Comparison of ENCODE assay signal across 10 cellular contexts in the genomic region with DNA sequence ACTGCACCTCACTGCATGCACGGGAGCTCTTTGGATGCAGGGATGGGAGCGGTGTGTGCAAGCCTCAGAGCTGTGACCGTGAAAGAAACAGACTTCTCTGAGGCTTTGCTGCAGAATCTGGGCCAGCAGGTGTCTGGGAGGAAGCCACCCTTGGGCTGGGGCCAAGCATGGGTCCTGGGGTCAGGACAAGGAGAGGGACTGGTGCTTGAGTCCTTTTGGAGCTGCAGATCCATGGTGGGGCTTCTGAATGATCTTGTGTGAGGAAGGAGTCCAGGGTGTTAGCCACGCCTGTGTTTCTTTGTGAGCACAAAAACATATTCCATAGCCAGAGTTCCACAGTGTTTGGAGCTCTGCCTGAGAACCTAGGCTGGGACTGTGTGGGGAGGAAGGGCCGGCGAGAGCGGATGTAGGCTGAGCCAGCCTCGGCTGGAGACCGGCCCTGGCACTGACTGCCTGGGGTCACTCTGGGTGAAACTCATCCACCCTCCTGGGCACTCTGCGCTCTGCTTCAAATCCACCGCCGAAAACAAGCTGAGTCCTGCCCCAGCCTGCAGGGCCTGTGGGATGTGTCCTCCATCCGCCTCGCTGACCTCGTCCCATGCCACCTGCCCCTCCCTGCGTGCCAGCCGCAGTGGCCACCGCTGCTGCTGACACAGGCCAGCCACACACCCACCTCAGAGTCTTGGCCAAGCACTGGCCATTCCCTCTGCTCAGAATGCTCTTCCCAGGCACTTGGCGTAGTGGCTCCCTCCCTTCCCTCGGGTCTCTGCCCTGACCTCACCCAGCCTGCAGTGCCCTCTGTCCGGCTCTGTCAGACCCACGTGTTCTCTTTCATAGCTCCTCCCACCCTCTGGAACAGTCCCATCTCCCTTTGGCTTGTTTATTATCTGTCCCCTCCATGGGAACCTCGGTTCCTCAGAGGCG. TPM values are rescaled to one million over a fixed set of nuclear protein-coding genes. Genes with fewer than 3 reads are reported as not detected.
DNase-seq lines count a peak whose midpoint lies in the region; ATAC-seq and TF ChIP-seq lines count a peak whose summit lies in the region.
"Had no signal": no experiment of that assay in that cellular context is flagged by ENCODE, and none has a peak within 500 bp of the region (broad histone marks: within the 10 kb centered on the region; RNA-seq: fewer than 3 reads in every experiment).

No MANE protein-coding gene starts in this region.

- H3K27ac ChIP-seq in body of pancreas (peak overlapping the region; percentile 79 to 89 (median 84)), rectal smooth muscle tissue (ENCODE audit: low read depth, low read length) (peak overlapping the region; percentile 86)

- WGBS in body of pancreas, 2 donors: 40 to 52% methylated on average over 15 to 24 of the region's 24 CpGs

- H3K4me3 ChIP-seq in body of pancreas: no peak overlapping the region
- H3K4me3 ChIP-seq in rectal smooth muscle tissue (ENCODE audit: low read length): peak overlapping the region; percentile 43
- H3K4me3 ChIP-seq: K562 had no signal

- no peak for TF ChIP-seq CTCF in body of pancreas (IDR thresholded peaks at IDR 0.05)

- peak; percentile 19 to 34 (median 28) for TF ChIP-seq POLR2A in body of pancreas (IDR thresholded peaks at IDR 0.05)

- H3K9me3 ChIP-seq in body of pancreas: no peaks in the 10 kb centered on the region

- H3K27me3 ChIP-seq in body of pancreas (no peaks in the 10 kb centered on the region), rectal smooth muscle tissue (ENCODE audit: control insufficient read depth, insufficient read depth, low read length) (no peaks in the 10 kb centered on the region)

- intact Hi-C loops in body of pancreas (cut with DNase I): no loop called here

- H3K4me1 ChIP-seq in body of pancreas (peaks cover 49% of the 10 kb centered on the region), rectal smooth muscle tissue (ENCODE audit: control insufficient read depth, insufficient read depth, low read length) (peaks cover 33% of the 10 kb centered on the region)

- H3K36me3 ChIP-seq in body of pancreas (replicated peaks in 1 of 2; ENCODE audit: insufficient read depth in 1 of 2, low read depth in 2 of 2) (no peaks in the 10 kb centered on the region), rectal smooth muscle tissue (ENCODE audit: control insufficient read depth, insufficient read depth, low read length) (no peaks in the 10 kb centered on the region)

- no peak overlapping the region for H3K9ac ChIP-seq in rectal smooth muscle tissue (ENCODE audit: low read length)

- ATAC-seq in body of pancreas: peak; percentile 82
- ATAC-seq: K562 had no signal

- DNase-seq in EL: peak; percentile 62
- peak; percentile 56 to 90 (median 72) for DNase-seq in body of pancreas
- peak; percentile 64 to 79 for DNase-seq in hippocampal formation (lab: John Stamatoyannopoulos, UW)
- no peak for DNase-seq in GM19238 (ENCODE audit: insufficient read length, low spot score)
- DNase-seq in NCI-H69 (lab: John Stamatoyannopoulos, UW): no peak
- no peak for DNase-seq in H4 (ENCODE audit: low spot score)
- no peak for DNase-seq in NCI-H1436 (lab: John Stamatoyannopoulos, UW)
- DNase-seq: activated T-cell treated with anti-CD3 and anti-CD28 coated beads, Interleukin-2, amount 50 U/mL, for 1 hour had no signal

RNA-seq across cellular contexts. Expression of gene ERGIC1, which starts 26.7 kb away (rescaled TPM):
- total RNA-seq in body of pancreas: 10 to 100 TPM; 46.5 to 93.1 TPM
- total RNA-seq in H4 (2014; rRNA removed; shearing (Covaris generic)): 72.3 and 86.2 TPM in 2 replicates

Comparison
In these comparisons a context has a peak if more than half of its experiments do, and no peak if none do; other contexts are left out.
1. DNase-seq: peak in EL (single experiment), body of pancreas (4 of 4) and hippocampal formation (2 of 2); none in GM19238 (single experiment), NCI-H69 (single experiment), H4 (single experiment) and NCI-H1436 (single experiment).